2 cellular contexts compared by ENCODE assay signal in genomic region chr14:19917955-19918518, GRCh38.
A peak's percentile ranks its signal among the peaks of the same experiment; 100 is the strongest.
TF ChIP-seq lines count a peak whose summit lies in the region.

No MANE protein-coding gene starts in this region.

TF ChIP-seq in HepG2, 621 proteins besides CTCF, POLR2A, EP300 and RAD21:
- TF ChIP-seq NFRKB (IDR thresholded peaks at IDR 0.05) = no peak
- no peak for TF ChIP-seq CHCHD3 (CRISPR knock-in tag; IDR thresholded peaks at IDR 0.05)
- no peak for TF ChIP-seq RNF2 (conservative IDR thresholded peaks at IDR 0.05; ENCODE audit: low read depth)
- TF ChIP-seq IRF9 (CRISPR knock-in tag; IDR thresholded peaks at IDR 0.05; ENCODE audit: borderline replicate concordance) = no peak
- TF ChIP-seq GMEB1 (CRISPR knock-in tag; IDR thresholded peaks at IDR 0.05; ENCODE audit: borderline replicate concordance) = no peak
- TF ChIP-seq ZNF709 (CRISPR knock-in tag; IDR thresholded peaks at IDR 0.05) = no peak
- TF ChIP-seq TFDP2 (CRISPR knock-in tag; IDR thresholded peaks at IDR 0.05) = no peak
- TF ChIP-seq ZNF256 (CRISPR knock-in tag; conservative IDR thresholded peaks at IDR 0.05) = no peak
- no peak for TF ChIP-seq ONECUT2 (CRISPR knock-in tag; IDR thresholded peaks at IDR 0.05)
- TF ChIP-seq ZNF772 (CRISPR knock-in tag; IDR thresholded peaks at IDR 0.05) = no peak
- TF ChIP-seq ATF2 (CRISPR knock-in tag; IDR thresholded peaks at IDR 0.05) = no peak
- no peak for TF ChIP-seq KLF16 (CRISPR knock-in tag; IDR thresholded peaks at IDR 0.05)
- TF ChIP-seq ZNF207 (IDR thresholded peaks at IDR 0.05; ENCODE audit: borderline replicate concordance) = no peak
- TF ChIP-seq PHF20 (CRISPR knock-in tag; IDR thresholded peaks at IDR 0.05) = no peak
- no peak for TF ChIP-seq JUNB (CRISPR knock-in tag; IDR thresholded peaks at IDR 0.05; ENCODE audit: borderline replicate concordance)
- no peak for TF ChIP-seq DZIP1 (CRISPR knock-in tag; IDR thresholded peaks at IDR 0.05)
- no peak for TF ChIP-seq ZNF441 (CRISPR knock-in tag; IDR thresholded peaks at IDR 0.05; ENCODE audit: borderline replicate concordance)

TF ChIP-seq in K562, 482 proteins besides CTCF, POLR2A, EP300 and RAD21:
- no peak for TF ChIP-seq SMAD2 (IDR thresholded peaks at IDR 0.05; ENCODE audit: low read depth, low read length)
- TF ChIP-seq TFE3 (CRISPR knock-in tag; IDR thresholded peaks at IDR 0.05) = peak; percentile 54
